Comparison of ENCODE assay signal across 21 cellular contexts in genomic region chr11:2259897-2260451, GRCh38. TPM values are rescaled to one million over a fixed set of nuclear protein-coding genes. Genes with fewer than 3 reads are reported as not detected.
DNase-seq lines count a peak whose midpoint lies in the region; ATAC-seq, FAIRE-seq and TF ChIP-seq lines count a peak whose summit lies in the region.
"Had no signal": no experiment of that assay in that cellular context is flagged by ENCODE, and none has a peak within 500 bp of the region (broad histone marks: within the 10 kb centered on the region; RNA-seq: fewer than 3 reads in every experiment).

No MANE protein-coding gene starts in this region.

- H4K8ac ChIP-seq in neuronal stem cell (ENCODE audit: low read depth, low read length), result no peak overlapping the region

- H3K4me2 ChIP-seq in HepG2 (ENCODE audit: low read depth, low read length) (no peak overlapping the region), neuronal stem cell (ENCODE audit: insufficient read depth, low read length, poor library complexity, severe bottlenecking) (no peak overlapping the region), osteoblast (ENCODE audit: insufficient read depth, low read length) (no peak overlapping the region)
- H3K4me2 ChIP-seq: SK-N-SH had no signal

- H3K9ac ChIP-seq in HepG2 (ENCODE audit: insufficient read depth, low read depth, low read length) (no peak overlapping the region), neuronal stem cell (ENCODE audit: low read depth, low read length, poor library complexity) (no peak overlapping the region)
- H3K9ac ChIP-seq: SK-N-SH had no signal

- DNase-seq in right lobe of liver (peak in 2 of 3 donors; percentile 7 to 39), HepG2 (ENCODE audit: low spot score) (no peak), neuronal stem cell (ENCODE audit: low spot score) (no peak), aorta (peak; percentile 32 to 69), osteoblast (ENCODE audit: insufficient read length, low spot score, missing footprints) (no peak)
- DNase-seq in activated T-helper 2 cell treated with anti-CD3 and anti-CD28 coated beads, Interferon-gamma antibody, Interleukin-2, Interleukin-4, amounts not matched to agents 10 μg/mL and 5 μg/mL and 100 μg/mL, durations not matched to agents 14 hours and 24 hours and 36 hours (ENCODE audit: low spot score), result peak; percentile 4
- DNase-seq: ACHN; DMS79; KBM-7; MV-4-11; NCI-H1694 treated with DMSO at 0.1 percent for 48 hours; NCI-H510A; NCI-H748 treated with DMSO at 0.1 percent for 48 hours; NK-92 treated with Interleukin-12 subunit alpha and Interleukin-12 subunit beta, amount 100 ng/mL, for 24 hours; SHP77 treated with DMSO at 0.1 percent for 48 hours had no signal

- TF ChIP-seq POLR2A in right lobe of liver (IDR thresholded peaks at IDR 0.05) (no peak), HepG2 (IDR thresholded peaks at IDR 0.05; ENCODE audit: insufficient read depth in 1 of 2, low read depth in 2 of 2, low read length in 2 of 2) (no peak)

- H4K91ac ChIP-seq in neuronal stem cell (ENCODE audit: low read depth, low read length, poor library complexity), result no peak overlapping the region

- no TSS peak for BruUV-seq in HepG2 (replicated peaks; lab: Mats Ljungman, UMichigan)

- FAIRE-seq in HepG2 (lab: Jason Lieb, UNC), result no peak

- no peaks in the 10 kb centered on the region for H3K27me3 Mint-ChIP-seq in activated T-helper 2 cell treated with anti-CD3 and anti-CD28 coated beads, Interferon-gamma antibody, Interleukin-2, Interleukin-4, amounts not matched to agents 10 μg/mL and 5 μg/mL and 100 μg/mL, durations not matched to agents 14 hours and 24 hours and 36 hours (ENCODE audit: low read depth)

- in situ Hi-C loops in HepG2 (cut with HindIII; ENCODE audit: extremely low pct_ligation_motif_present, low pct_unique_long_range_greater_than_20kb), result no loop called here

- H3K36me3 Mint-ChIP-seq in activated T-helper 2 cell treated with anti-CD3 and anti-CD28 coated beads, Interferon-gamma antibody, Interleukin-2, Interleukin-4, amounts not matched to agents 10 μg/mL and 5 μg/mL and 100 μg/mL, durations not matched to agents 14 hours and 24 hours and 36 hours (ENCODE audit: low read depth), result no peaks in the 10 kb centered on the region

- H2AFZ ChIP-seq in HepG2 (ENCODE audit: low read length) (no peak overlapping the region), neuronal stem cell (ENCODE audit: low read length) (no peak overlapping the region), osteoblast (ENCODE audit: low read length) (no peak overlapping the region)

- H2BK120ac ChIP-seq in neuronal stem cell (ENCODE audit: low read depth, low read length), result no peak overlapping the region

- H3K27me3 ChIP-seq in right lobe of liver (no peaks in the 10 kb centered on the region), HepG2 (ENCODE audit: control insufficient read depth in 1 of 2, insufficient read depth in 2 of 2, low read length in 2 of 2) (peaks cover 10 to 80% of the 10 kb centered on the region in 2 experiments), neuronal stem cell (ENCODE audit: control insufficient read depth in 3 of 3, insufficient read depth in 3 of 3, low read depth in 1 of 3, low read length in 3 of 3) (peaks cover 0 to 28% (median 4%) of the 10 kb centered on the region in 3 experiments), aorta (ENCODE audit: control insufficient read depth in 1 of 2, insufficient read depth in 2 of 2, low read length in 1 of 2) (no peaks in the 10 kb centered on the region), osteoblast (ENCODE audit: insufficient read depth, low read length) (peaks cover 2% of the 10 kb centered on the region)
- H3K27me3 ChIP-seq: Peyer's patch had no signal

- TF ChIP-seq RAD21 in HepG2 (CRISPR knock-in tag; IDR thresholded peaks at IDR 0.05), result no peak

- H3K36me3 ChIP-seq in right lobe of liver (no peaks in the 10 kb centered on the region), HepG2 (replicated peaks in 1 of 2; ENCODE audit: control insufficient read depth in 1 of 2, insufficient read depth in 2 of 2, low read length in 2 of 2) (no peaks in the 10 kb centered on the region), neuronal stem cell (replicated peaks in 1 of 2; ENCODE audit: control insufficient read depth in 2 of 2, insufficient read depth in 2 of 2, low read length in 2 of 2) (no peaks in the 10 kb centered on the region), aorta (ENCODE audit: control insufficient read depth in 1 of 2, insufficient read depth in 2 of 2, low read length in 1 of 2) (no peaks in the 10 kb centered on the region), osteoblast (ENCODE audit: insufficient read depth, low read length) (no peaks in the 10 kb centered on the region)
- H3K36me3 ChIP-seq: HAP-1, Peyer's patch had no signal

- no peaks in the 10 kb centered on the region for H3K79me1 ChIP-seq in neuronal stem cell (ENCODE audit: low read depth, low read length)

- H3K27ac ChIP-seq in right lobe of liver (no peak overlapping the region), HepG2 (ENCODE audit: extremely low read length, insufficient read depth, low read length) (no peak overlapping the region), neuronal stem cell (replicated peaks; ENCODE audit: low read length) (no peak overlapping the region), aorta (ENCODE audit: low read depth in 1 of 2, low read length in 2 of 2) (no peak overlapping the region), osteoblast (ENCODE audit: low read depth, low read length) (no peak overlapping the region)
- H3K27ac ChIP-seq: Peyer's patch had no signal

- peak overlapping the region; percentile 56 for H3K14ac ChIP-seq in neuronal stem cell (ENCODE audit: low read length)

- no peaks in the 10 kb centered on the region for H3K4me1 Mint-ChIP-seq in activated T-helper 2 cell treated with anti-CD3 and anti-CD28 coated beads, Interferon-gamma antibody, Interleukin-2, Interleukin-4, amounts not matched to agents 10 μg/mL and 5 μg/mL and 100 μg/mL, durations not matched to agents 14 hours and 24 hours and 36 hours (ENCODE audit: low read depth)

- H3K27ac Mint-ChIP-seq in activated T-helper 2 cell treated with anti-CD3 and anti-CD28 coated beads, Interferon-gamma antibody, Interleukin-2, Interleukin-4, amounts not matched to agents 10 μg/mL and 5 μg/mL and 100 μg/mL, durations not matched to agents 14 hours and 24 hours and 36 hours, result no peak overlapping the region

- intact Hi-C loops in right lobe of liver (cut with DNase I) (no loop called here), HepG2 (cut with micrococcal nuclease; ENCODE audit: unreplicated experiment) (loop anchor here (10.0 kb wide), 1 partner anchor 45 kb away; no protein-coding TSS in a partner anchor), aorta (cut with DNase I) (no loop called here)
- intact Hi-C loops in activated T-helper 2 cell treated with anti-CD3 and anti-CD28 coated beads, Interferon-gamma antibody, Interleukin-2, Interleukin-4, amounts not matched to agents 10 μg/mL and 5 μg/mL and 100 μg/mL, durations not matched to agents 14 hours and 24 hours and 36 hours (cut with micrococcal nuclease), result no loop called here

- H3K79me2 ChIP-seq in HepG2 (ENCODE audit: insufficient read depth, low read length), result no peaks in the 10 kb centered on the region
- no peaks in the 10 kb centered on the region for H3K79me2 ChIP-seq in osteoblast (ENCODE audit: insufficient read depth, low read length)

- H2BK15ac ChIP-seq in neuronal stem cell (ENCODE audit: low read length), result peak overlapping the region; percentile 64

- H3K9me3 Mint-ChIP-seq in activated T-helper 2 cell treated with anti-CD3 and anti-CD28 coated beads, Interferon-gamma antibody, Interleukin-2, Interleukin-4, amounts not matched to agents 10 μg/mL and 5 μg/mL and 100 μg/mL, durations not matched to agents 14 hours and 24 hours and 36 hours, result no peaks in the 10 kb centered on the region
- H3K9me3 Mint-ChIP-seq: CD14-positive monocyte had no signal

- peak overlapping the region; percentile 86 for H2AK5ac ChIP-seq in neuronal stem cell (ENCODE audit: low read depth, low read length)

- H3K23ac ChIP-seq in neuronal stem cell (ENCODE audit: low read depth, low read length, poor library complexity), result peak overlapping the region; percentile 12

- H3K4me3 ChIP-seq in right lobe of liver (no peak overlapping the region), HepG2 (replicated peaks in 1 of 3; ENCODE audit: insufficient read depth in 1 of 3, low read depth in 2 of 3, low read length in 3 of 3) (no peak overlapping the region), neuronal stem cell (ENCODE audit: low read length in 2 of 2) (no peak overlapping the region), aorta (ENCODE audit: low read length in 2 of 2) (no peak overlapping the region), osteoblast (ENCODE audit: insufficient read depth, low read length) (no peak overlapping the region)
- H3K4me3 ChIP-seq: HAP-1, Peyer's patch had no signal

- H3K18ac ChIP-seq in neuronal stem cell (ENCODE audit: low read length), result peak overlapping the region; percentile 76

- no peak overlapping the region for H3K4me3 Mint-ChIP-seq in activated T-helper 2 cell treated with anti-CD3 and anti-CD28 coated beads, Interferon-gamma antibody, Interleukin-2, Interleukin-4, amounts not matched to agents 10 μg/mL and 5 μg/mL and 100 μg/mL, durations not matched to agents 14 hours and 24 hours and 36 hours (ENCODE audit: low read depth)
- H3K4me3 Mint-ChIP-seq: CD14-positive monocyte had no signal

- ATAC-seq in right lobe of liver (no peak), HepG2 (no peak), aorta (ENCODE audit: low FRiP score) (no peak), HG02884 (IDR thresholded peaks at IDR 0.05; ENCODE audit: unreplicated experiment) (no peak), HG03159 (IDR thresholded peaks at IDR 0.05; ENCODE audit: unreplicated experiment) (no peak)

- H4K20me1 ChIP-seq in HepG2 (ENCODE audit: insufficient read depth, low read length) (no peaks in the 10 kb centered on the region), osteoblast (ENCODE audit: insufficient read depth, low read length) (no peaks in the 10 kb centered on the region)

- no peak overlapping the region for H2BK12ac ChIP-seq in neuronal stem cell (ENCODE audit: low read length)

- H3K9me3 ChIP-seq in right lobe of liver, result no peaks in the 10 kb centered on the region
- H3K9me3 ChIP-seq in HepG2 (ENCODE audit: low read length), result no peaks in the 10 kb centered on the region
- H3K9me3 ChIP-seq in neuronal stem cell (replicated peaks in 1 of 2; ENCODE audit: control insufficient read depth in 2 of 2, insufficient read depth in 1 of 2, low read depth in 1 of 2, low read length in 2 of 2), result peaks cover 0 to 1% of the 10 kb centered on the region in 2 donors
- H3K9me3 ChIP-seq in aorta (ENCODE audit: control insufficient read depth, low read length), result no peaks in the 10 kb centered on the region
- H3K9me3 ChIP-seq in osteoblast (ENCODE audit: low read depth, low read length), result no peaks in the 10 kb centered on the region
- H3K9me3 ChIP-seq: HAP-1, Peyer's patch, SK-N-SH had no signal

- TF ChIP-seq EP300 in HepG2 (IDR thresholded peaks at IDR 0.05; ENCODE audit: low read depth in 2 of 2, low read length in 2 of 2) (no peak), HepG2 (CRISPR knock-in tag; IDR thresholded peaks at IDR 0.05; ENCODE audit: borderline replicate concordance) (no peak)

- CTCF ChIA-PET in HepG2 (lab: Yijun Ruan, JAX; ENCODE audit: low intra/inter-chr PET ratio, low total read pairs), result no interaction called here

- no peak overlapping the region for H2BK5ac ChIP-seq in neuronal stem cell (ENCODE audit: low read length)

- WGBS in right lobe of liver (ENCODE audit: insufficient coverage, low coverage, low lambda C conversion rate, missing lambda C conversion rate), result 71% methylated on average over 3 of the region's 12 CpGs
- WGBS in HepG2 (ENCODE audit: low lambda C conversion rate), result 46% methylated on average over 5 of the region's 12 CpGs
- WGBS in neuronal stem cell (ENCODE audit: extremely low coverage in 2 of 2, insufficient read length in 2 of 2, insufficient replicate concordance in 1 of 2), 2 donors, result no CpG with 5 or more reads among the region's 12 CpGs
- 66 to 72% methylated on average over 12 of the region's 12 CpGs for WGBS in aorta, 2 donors

- TF ChIP-seq CTCF in right lobe of liver (IDR thresholded peaks at IDR 0.05), result no peak
- no peak for TF ChIP-seq CTCF in HepG2 (CRISPR knock-in tag; IDR thresholded peaks at IDR 0.05)
- no peak for TF ChIP-seq CTCF in osteoblast (IDR thresholded peaks at IDR 0.05; ENCODE audit: extremely low read depth, low read depth, low read length)

- H3K4me1 ChIP-seq in right lobe of liver (no peaks in the 10 kb centered on the region), HepG2 (ENCODE audit: insufficient read depth, low read length) (no peaks in the 10 kb centered on the region), neuronal stem cell (ENCODE audit: control insufficient read depth in 2 of 2, insufficient read depth in 1 of 2, low read depth in 1 of 2, low read length in 2 of 2) (peaks cover 0 to 6% of the 10 kb centered on the region in 2 donors), aorta (ENCODE audit: control insufficient read depth in 1 of 2, insufficient read depth in 2 of 2, low read length in 2 of 2) (no peaks in the 10 kb centered on the region), osteoblast (ENCODE audit: insufficient read depth, low read length) (no peaks in the 10 kb centered on the region)
- H3K4me1 ChIP-seq: HAP-1, Peyer's patch had no signal

- H3K4ac ChIP-seq in neuronal stem cell (ENCODE audit: low read length), result no peak overlapping the region

- POLR2A ChIA-PET in HepG2 (lab: Yijun Ruan, JAX), result no interaction called here

RNA-seq across cellular contexts. Expression of gene ASCL2, which starts 10.4 kb away (rescaled TPM):
- under 1 TPM; 0.42 to 0.81 (median 0.64) TPM for total RNA-seq in right lobe of liver
- 0.07 TPM in 1 of 2 replicates, not detected in the other for total RNA-seq in HepG2 (2016; rRNA removed; fragmentation: Illumina TruSeq; extraction: Trizol)
- not detected in 2 replicates for total RNA-seq in HepG2 (2016; cell fraction: cytosol; rRNA removed; fragmentation: Illumina TruSeq; extraction: Trizol; ENCODE audit: low read depth)
- total RNA-seq in HepG2 (2016; cell fraction: insoluble cytoplasmic fraction; rRNA removed; fragmentation: Illumina TruSeq; extraction: Trizol), result 0.09 TPM in 1 of 2 replicates, not detected in the other
- total RNA-seq in HepG2 (2016; cell fraction: membrane; rRNA removed; fragmentation: Illumina TruSeq; extraction: Trizol), result 0.09 and 0.14 TPM in 2 replicates
- total RNA-seq in HepG2 (2016; cell fraction: nucleus; rRNA removed; fragmentation: Illumina TruSeq; extraction: Trizol), result not detected in 2 replicates
- not detected in 2 replicates for polyA plus RNA-seq in HepG2 (2011; rRNA removed)
- polyA plus RNA-seq in HepG2 (2011; cell fraction: cytosol; rRNA removed), result not detected in 2 replicates
- polyA plus RNA-seq in HepG2 (2011; cell fraction: nucleus; rRNA removed), result not detected in 2 replicates
- polyA plus RNA-seq in HepG2 (2012), result not detected in 2 replicates
- polyA plus RNA-seq in HepG2 (2016; cell fraction: cytosol; fragmentation: Illumina TruSeq; extraction: Trizol; ENCODE audit: low read depth), result not detected in 2 replicates
- 0.13 TPM in 1 of 2 replicates, not detected in the other for polyA plus RNA-seq in HepG2 (2016; cell fraction: insoluble cytoplasmic fraction; fragmentation: Illumina TruSeq; extraction: Trizol; ENCODE audit: low read depth)
- polyA plus RNA-seq in HepG2 (2016; cell fraction: membrane; fragmentation: Illumina TruSeq; extraction: Trizol; ENCODE audit: low read depth), result not detected in 2 replicates
- not detected in 2 replicates for polyA plus RNA-seq in HepG2 (2016; cell fraction: nucleus; fragmentation: Illumina TruSeq; extraction: Trizol; ENCODE audit: insufficient read depth, low read depth)
- polyA minus RNA-seq in HepG2 (2011; rRNA and poly(A)+ RNA removed; ENCODE audit: low replicate concordance), result not detected in 2 replicates
- not detected in 2 replicates for polyA minus RNA-seq in HepG2 (2011; cell fraction: cytosol; rRNA and poly(A)+ RNA removed)
- not detected in 2 replicates for polyA minus RNA-seq in HepG2 (2011; cell fraction: nucleus; rRNA and poly(A)+ RNA removed)
- 0.23 and 0.25 TPM in 2 replicates for total RNA-seq in activated T-helper 2 cell treated with anti-CD3 and anti-CD28 coated beads, Interferon-gamma antibody, Interleukin-2, Interleukin-4, amounts not matched to agents 10 μg/mL and 5 μg/mL and 100 μg/mL, durations not matched to agents 14 hours and 24 hours and 36 hours
- 0.07 TPM for polyA plus RNA-seq in neuronal stem cell (2013, experiment 1 of 2)
- 0.06 TPM for polyA plus RNA-seq in neuronal stem cell (2013, experiment 2 of 2)
- total RNA-seq in aorta, result 1 to 10 TPM in 1 of 2 donors, under 1 TPM in 1; 0.62 to 1.4 TPM
- not detected for polyA plus RNA-seq in aorta
- total RNA-seq in osteoblast, result not detected in 2 replicates
- polyA plus RNA-seq: SK-N-SH had no signal

RNA-seq across cellular contexts. Expression of gene C11orf21, which starts 41.7 kb away (rescaled TPM):
- under 1 TPM; 0.25 to 0.51 (median 0.39) TPM for total RNA-seq in right lobe of liver
- total RNA-seq in HepG2 (2016; rRNA removed; fragmentation: Illumina TruSeq; extraction: Trizol), result not detected in 2 replicates
- total RNA-seq in HepG2 (2016; cell fraction: cytosol; rRNA removed; fragmentation: Illumina TruSeq; extraction: Trizol; ENCODE audit: low read depth), result not detected in 2 replicates
- not detected in 2 replicates for total RNA-seq in HepG2 (2016; cell fraction: insoluble cytoplasmic fraction; rRNA removed; fragmentation: Illumina TruSeq; extraction: Trizol)
- total RNA-seq in HepG2 (2016; cell fraction: membrane; rRNA removed; fragmentation: Illumina TruSeq; extraction: Trizol), result not detected in 2 replicates
- not detected in 2 replicates for total RNA-seq in HepG2 (2016; cell fraction: nucleus; rRNA removed; fragmentation: Illumina TruSeq; extraction: Trizol)
- 0.03 and 0.08 TPM in 2 replicates for polyA plus RNA-seq in HepG2 (2011; rRNA removed)
- 0.04 TPM in 1 of 2 replicates, not detected in the other for polyA plus RNA-seq in HepG2 (2011; cell fraction: cytosol; rRNA removed)
- 0.09 and 0.11 TPM in 2 replicates for polyA plus RNA-seq in HepG2 (2011; cell fraction: nucleus; rRNA removed)
- not detected in 2 replicates for polyA plus RNA-seq in HepG2 (2012)
- not detected in 2 replicates for polyA plus RNA-seq in HepG2 (2016; cell fraction: cytosol; fragmentation: Illumina TruSeq; extraction: Trizol; ENCODE audit: low read depth)
- polyA plus RNA-seq in HepG2 (2016; cell fraction: insoluble cytoplasmic fraction; fragmentation: Illumina TruSeq; extraction: Trizol; ENCODE audit: low read depth), result not detected in 2 replicates
- not detected in 2 replicates for polyA plus RNA-seq in HepG2 (2016; cell fraction: membrane; fragmentation: Illumina TruSeq; extraction: Trizol; ENCODE audit: low read depth)
- polyA plus RNA-seq in HepG2 (2016; cell fraction: nucleus; fragmentation: Illumina TruSeq; extraction: Trizol; ENCODE audit: insufficient read depth, low read depth), result not detected in 2 replicates
- polyA minus RNA-seq in HepG2 (2011; rRNA and poly(A)+ RNA removed; ENCODE audit: low replicate concordance), result 0.12 TPM in 1 of 2 replicates, not detected in the other
- not detected in 2 replicates for polyA minus RNA-seq in HepG2 (2011; cell fraction: cytosol; rRNA and poly(A)+ RNA removed)
- not detected in 2 replicates for polyA minus RNA-seq in HepG2 (2011; cell fraction: nucleus; rRNA and poly(A)+ RNA removed)
- total RNA-seq in activated T-helper 2 cell treated with anti-CD3 and anti-CD28 coated beads, Interferon-gamma antibody, Interleukin-2, Interleukin-4, amounts not matched to agents 10 μg/mL and 5 μg/mL and 100 μg/mL, durations not matched to agents 14 hours and 24 hours and 36 hours, result 3.1 and 3.4 TPM in 2 replicates
- polyA plus RNA-seq in neuronal stem cell (2013, experiment 1 of 2), result not detected
- not detected for polyA plus RNA-seq in neuronal stem cell (2013, experiment 2 of 2)
- total RNA-seq in aorta, result 1 to 10 TPM; 1.4 to 2.1 TPM
- polyA plus RNA-seq in aorta, result under 1 TPM in 1 of 2 donors, not detected in 1; 0.46 TPM
- 0.29 and 0.36 TPM in 2 replicates for total RNA-seq in osteoblast

RNA-seq across cellular contexts. Expression of gene TSPAN32, which starts 41.8 kb away (rescaled TPM):
- total RNA-seq in right lobe of liver (1 to 10 TPM in 1 of 6 experiments, under 1 TPM in 3, not detected in 2; 0.24 to 1.2 (median 0.63) TPM), HepG2 (2016; rRNA removed; fragmentation: Illumina TruSeq; extraction: Trizol) (0.09 TPM in 1 of 2 replicates, not detected in the other), aorta (1 to 10 TPM in 1 of 2 donors, under 1 TPM in 1; 0.84 to 3.5 TPM), osteoblast (0.59 and 1.4 TPM in 2 replicates)
- total RNA-seq in HepG2 (2016; cell fraction: cytosol; rRNA removed; fragmentation: Illumina TruSeq; extraction: Trizol; ENCODE audit: low read depth), result not detected in 2 replicates
- total RNA-seq in HepG2 (2016; cell fraction: insoluble cytoplasmic fraction; rRNA removed; fragmentation: Illumina TruSeq; extraction: Trizol), result 0.24 TPM in 1 of 2 replicates, not detected in the other
- total RNA-seq in HepG2 (2016; cell fraction: membrane; rRNA removed; fragmentation: Illumina TruSeq; extraction: Trizol), result not detected in 2 replicates
- total RNA-seq in HepG2 (2016; cell fraction: nucleus; rRNA removed; fragmentation: Illumina TruSeq; extraction: Trizol), result 0.31 and 0.53 TPM in 2 replicates
- polyA plus RNA-seq in HepG2 (2011; rRNA removed) (0.39 and 0.70 TPM in 2 replicates), aorta (1 to 10 TPM in 1 of 2 donors, not detected in 1; 8.7 TPM)
- polyA plus RNA-seq in HepG2 (2011; cell fraction: cytosol; rRNA removed), result 0.18 and 0.34 TPM in 2 replicates
- polyA plus RNA-seq in HepG2 (2011; cell fraction: nucleus; rRNA removed), result 2.2 and 7.0 TPM in 2 replicates
- polyA plus RNA-seq in HepG2 (2012), result 0.51 and 1.2 TPM in 2 replicates
- not detected in 2 replicates for polyA plus RNA-seq in HepG2 (2016; cell fraction: cytosol; fragmentation: Illumina TruSeq; extraction: Trizol; ENCODE audit: low read depth)
- polyA plus RNA-seq in HepG2 (2016; cell fraction: insoluble cytoplasmic fraction; fragmentation: Illumina TruSeq; extraction: Trizol; ENCODE audit: low read depth), result not detected in 2 replicates
- not detected in 2 replicates for polyA plus RNA-seq in HepG2 (2016; cell fraction: membrane; fragmentation: Illumina TruSeq; extraction: Trizol; ENCODE audit: low read depth)
- 0.19 and 0.56 TPM in 2 replicates for polyA plus RNA-seq in HepG2 (2016; cell fraction: nucleus; fragmentation: Illumina TruSeq; extraction: Trizol; ENCODE audit: insufficient read depth, low read depth)
- polyA minus RNA-seq in HepG2 (2011; rRNA and poly(A)+ RNA removed; ENCODE audit: low replicate concordance), result 0.07 and 1.3 TPM in 2 replicates
- polyA minus RNA-seq in HepG2 (2011; cell fraction: cytosol; rRNA and poly(A)+ RNA removed), result not detected in 2 replicates
- polyA minus RNA-seq in HepG2 (2011; cell fraction: nucleus; rRNA and poly(A)+ RNA removed), result 0.90 TPM in 1 of 2 replicates, not detected in the other
- total RNA-seq in activated T-helper 2 cell treated with anti-CD3 and anti-CD28 coated beads, Interferon-gamma antibody, Interleukin-2, Interleukin-4, amounts not matched to agents 10 μg/mL and 5 μg/mL and 100 μg/mL, durations not matched to agents 14 hours and 24 hours and 36 hours, result 4.6 and 4.8 TPM in 2 replicates
- polyA plus RNA-seq in neuronal stem cell (2013, experiment 1 of 2), result not detected
- 0.01 TPM for polyA plus RNA-seq in neuronal stem cell (2013, experiment 2 of 2)

Comparison
In these comparisons a context has a peak if more than half of its experiments do, and no peak if none do; other contexts are left out.
1. DNase-seq: peak in right lobe of liver (2 of 3), activated T-helper 2 cell treated with anti-CD3 and anti-CD28 coated beads, Interferon-gamma antibody, Interleukin-2, Interleukin-4, amounts not matched to agents 10 μg/mL and 5 μg/mL and 100 μg/mL, durations not matched to agents 14 hours and 24 hours and 36 hours (single experiment) and aorta (2 of 2); none in HepG2 (single experiment), neuronal stem cell (single experiment) and osteoblast (single experiment).